In genomic region chr16:75660321-75660720, GRCh38 we compare ENCODE assay signal across 19 cellular contexts. TPM values are rescaled to one million over a fixed set of nuclear protein-coding genes. Genes with fewer than 3 reads are reported as not detected.
"Had no signal": no experiment of that assay in that cellular context is flagged by ENCODE, and none has a peak within 500 bp of the region (broad histone marks: within the 10 kb centered on the region; RNA-seq: fewer than 3 reads in every experiment).

No MANE protein-coding gene starts in this region.

- H3K4me3 ChIP-seq: gastroesophageal sphincter, hepatocyte, lung, mucosa of descending colon, SJSA1, skin epidermis, tibial nerve had no signal

- H3K9me3 ChIP-seq: gastroesophageal sphincter, mucosa of descending colon, SJSA1, tibial nerve had no signal

- H3K27ac ChIP-seq: gastroesophageal sphincter, hepatocyte, SJSA1, skin epidermis, tibial nerve had no signal

- DNase-seq: activated CD4-positive, alpha-beta T cell treated with anti-CD3 and anti-CD28 coated beads, Interleukin-2, amount 50 U/mL, for 4 hours; activated effector memory CD4-positive, alpha-beta T cell treated with anti-CD3 and anti-CD28 coated beads, Interleukin-2, amount 50 U/mL, for 16 hours; activated naive CD8-positive, alpha-beta T cell treated with anti-CD3 and anti-CD28 coated beads, Interleukin-2, amount 10 ng/mL, durations not matched to agents 7 days and 5 days; activated T-cell treated with anti-CD3 and anti-CD28 coated beads, Interleukin-2, amount 50 U/mL, for 4 hours; cortex of kidney; mucosa of descending colon; nephron progenitor cell; retina; SW 1271 had no signal

- ATAC-seq: activated T-cell treated with anti-CD3 and anti-CD28 coated beads, Interleukin-2, amount 50 U/mL, for 4 hours; gastroesophageal sphincter; mucosa of descending colon had no signal

- H3K4me1 ChIP-seq: SJSA1 had no signal

- H2AFZ ChIP-seq: hepatocyte had no signal

- H3K4me2 ChIP-seq: hepatocyte had no signal

- H3K27me3 ChIP-seq: gastroesophageal sphincter, hepatocyte, SJSA1, tibial nerve had no signal

RNA-seq across cellular contexts. Expression of gene CPHXL2, which starts 16.5 kb away (rescaled TPM):
- total RNA-seq: activated naive CD8-positive, alpha-beta T cell treated with anti-CD3 and anti-CD28 coated beads, Interleukin-2, amount 10 ng/mL, durations not matched to agents 7 days and 5 days; activated T-cell treated with anti-CD3 and anti-CD28 coated beads, Interleukin-2, amount 50 U/mL, for 4 hours; cardiac septum; epithelial cell of proximal tubule; gastroesophageal sphincter; hepatocyte; kidney epithelial cell; lung; mucosa of descending colon; osteoblast; SJSA1; tibial nerve had no signal
- polyA plus RNA-seq: hepatocyte, lung had no signal

RNA-seq across cellular contexts. Expression of gene DUXB, which starts 40.9 kb away (rescaled TPM):
- total RNA-seq: activated naive CD8-positive, alpha-beta T cell treated with anti-CD3 and anti-CD28 coated beads, Interleukin-2, amount 10 ng/mL, durations not matched to agents 7 days and 5 days; activated T-cell treated with anti-CD3 and anti-CD28 coated beads, Interleukin-2, amount 50 U/mL, for 4 hours; cardiac septum; epithelial cell of proximal tubule; gastroesophageal sphincter; hepatocyte; kidney epithelial cell; lung; mucosa of descending colon; osteoblast; SJSA1; tibial nerve had no signal
- polyA plus RNA-seq: hepatocyte, lung had no signal
